Comparison of ENCODE assay signal across 11 cellular contexts in the genomic region with DNA sequence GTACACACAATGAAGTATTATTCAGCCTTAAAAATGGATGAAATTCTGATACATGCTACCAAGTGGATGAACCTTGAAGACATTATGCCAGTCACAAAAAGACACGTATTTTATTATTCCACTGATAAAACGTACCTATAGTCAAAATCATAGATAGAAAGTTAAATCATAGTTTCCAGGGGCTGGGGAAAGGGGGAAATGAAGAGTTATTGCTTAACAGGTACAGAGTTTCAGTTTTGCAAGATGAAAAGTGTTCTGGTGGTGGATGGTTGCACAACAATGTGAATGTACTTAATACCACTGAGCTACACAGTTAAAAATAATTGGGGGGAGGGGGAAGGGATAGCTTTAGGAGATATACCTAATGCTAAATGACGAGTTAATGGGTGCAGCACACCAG.
DNase-seq lines count a peak whose midpoint lies in the region; ATAC-seq and TF ChIP-seq lines count a peak whose summit lies in the region.
"Had no signal": no experiment of that assay in that cellular context is flagged by ENCODE, and none has a peak within 500 bp of the region (broad histone marks: within the 10 kb centered on the region; RNA-seq: fewer than 3 reads in every experiment).

No MANE protein-coding gene starts in this region.

- peaks cover 38% of the 10 kb centered on the region for H3K4me1 ChIP-seq in left ventricle myocardium inferior

- DNase-seq in left ventricle myocardium superior (no peak), left ventricle myocardium inferior (no peak), choroid plexus epithelial cell (ENCODE audit: low read depth) (peak; percentile 80), amygdala (lab: John Stamatoyannopoulos, UW) (no peak), GM10266 (ENCODE audit: extremely low spot score) (no peak), coronary artery (ENCODE audit: low spot score) (no peak), NCI-H510A treated with DMSO at 0.1 percent for 48 hours (lab: John Stamatoyannopoulos, UW) (no peak)
- DNase-seq: NCI-H524 treated with DMSO at 0.1 percent for 48 hours, T-helper 17 cell had no signal

- ATAC-seq in left ventricle myocardium superior = peak; percentile 9
- ATAC-seq in HG03442 (IDR thresholded peaks at IDR 0.05; ENCODE audit: unreplicated experiment) = peak; percentile 37
- ATAC-seq: HCT116, T-helper 17 cell had no signal

- no peaks in the 10 kb centered on the region for H3K27me3 ChIP-seq in left ventricle myocardium inferior (ENCODE audit: low read depth)

- H3K9me3 ChIP-seq in left ventricle myocardium inferior (replicated peaks) = no peaks in the 10 kb centered on the region

- H3K27ac ChIP-seq in left ventricle myocardium inferior (replicated peaks) (no peak overlapping the region), coronary artery (no peak overlapping the region)

- no peaks in the 10 kb centered on the region for H3K36me3 ChIP-seq in left ventricle myocardium inferior

- intact Hi-C loops in left ventricle myocardium superior (cut with micrococcal nuclease) = no loop called here
- intact Hi-C loops in left ventricle myocardium inferior (cut with micrococcal nuclease) = no loop called here

- H3K4me3 ChIP-seq in left ventricle myocardium inferior (no peak overlapping the region), choroid plexus epithelial cell (ENCODE audit: low read depth, low read length) (no peak overlapping the region), coronary artery (no peak overlapping the region)

- no peak for TF ChIP-seq CTCF in left ventricle myocardium inferior (IDR thresholded peaks at IDR 0.05; ENCODE audit: borderline replicate concordance)
- no peak for TF ChIP-seq CTCF in choroid plexus epithelial cell (conservative IDR thresholded peaks at IDR 0.05; ENCODE audit: low read depth, low read length)
- no peak for TF ChIP-seq CTCF in GM10266 (IDR thresholded peaks at IDR 0.05; ENCODE audit: control insufficient read depth, insufficient read depth, low read depth, missing control alignments)
- no peak for TF ChIP-seq CTCF in coronary artery (IDR thresholded peaks at IDR 0.05)
